In the genomic region with DNA sequence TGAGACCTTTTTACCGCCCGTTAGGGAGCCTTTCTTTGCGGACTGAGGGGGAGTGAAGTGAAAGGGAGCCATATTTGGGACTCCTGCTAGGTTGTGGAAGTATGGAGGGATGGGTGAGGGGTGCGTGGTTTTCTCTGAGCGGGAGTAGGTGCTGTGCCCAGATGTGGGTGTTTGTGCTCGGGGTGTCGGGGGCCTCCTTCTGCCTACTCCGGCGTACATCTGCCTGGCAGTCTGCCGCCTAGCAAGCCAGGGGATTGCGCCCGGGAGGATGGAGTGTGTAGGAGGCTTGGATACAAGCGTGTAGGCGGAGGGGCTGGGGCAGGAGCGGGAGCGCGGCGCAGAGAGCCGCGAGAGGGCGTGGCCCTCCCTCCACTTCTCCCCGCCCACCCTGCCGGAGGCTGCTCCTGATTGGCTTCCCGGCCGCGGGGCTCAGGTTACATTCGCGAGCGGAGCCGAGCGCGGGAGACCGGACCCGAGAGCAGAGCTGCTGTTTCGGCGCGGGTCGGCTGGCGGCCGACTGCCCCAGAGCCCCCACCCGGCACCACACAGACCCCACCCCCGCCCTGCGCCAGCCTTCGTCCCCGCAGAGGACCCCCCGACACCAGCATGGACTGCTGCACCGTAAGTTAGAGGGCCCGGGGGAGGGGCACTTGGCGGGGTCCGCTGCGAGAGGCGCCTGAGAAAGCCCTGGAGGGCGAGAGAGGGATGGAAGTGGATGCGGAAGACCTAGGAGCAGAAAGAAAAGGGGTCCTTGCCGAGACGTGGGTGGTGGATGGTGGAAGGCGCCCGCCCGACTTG, we compare ENCODE assay signal across 8 cellular contexts. TPM values are rescaled to one million over a fixed set of nuclear protein-coding genes. Genes with fewer than 3 reads are reported as not detected.
A peak's percentile ranks its signal among the peaks of the same experiment; 100 is the strongest.
DNase-seq lines count a peak whose midpoint lies in the region; ATAC-seq and TF ChIP-seq lines count a peak whose summit lies in the region.

TSS of gene NRGN (plus strand) at position 464 of the 798 bp plus-strand sequence. CDS start at position 607, 143 bp downstream.

- H3K27ac Mint-ChIP-seq in WTC11 = no peak within 1 kb of the TSS

- peak; percentile 83 for ATAC-seq in GM18873 (IDR thresholded peaks at IDR 0.05; ENCODE audit: low FRiP score, unreplicated experiment)
- ATAC-seq in HG03108 (IDR thresholded peaks at IDR 0.05; ENCODE audit: unreplicated experiment) = peak; percentile 98
- peak; percentile 95 for ATAC-seq in WTC11

- H3K27me3 Mint-ChIP-seq in WTC11 (ENCODE audit: low read depth) = peaks cover 99% of the 10 kb centered on the region

- H3K9me3 Mint-ChIP-seq in WTC11 = no peaks in the 10 kb centered on the region

- no peak for TF ChIP-seq CTCF in WTC11 (IDR thresholded peaks at IDR 0.05)
- TF ChIP-seq CTCF in cardiac fibroblast (IDR thresholded peaks at IDR 0.05; ENCODE audit: low read depth, low read length) = no peak

- in situ Hi-C loops in ACHN (cut with HindIII; ENCODE audit: low pct_ligation_motif_present, low pct_unique_long_range_greater_than_20kb, low sequenced_read_pairs) = no loop called here

- peaks cover 25% of the 10 kb centered on the region for H3K4me1 Mint-ChIP-seq in WTC11

- CTCF ChIA-PET in WTC11 (lab: Charles Lee) = interaction anchor here (0.9 to 1.9 kb wide), 15 partner anchors 11 to 136 kb away, joined by 3 to 14 read pairs (median 5); partner anchors contain the start of genes ROBO3, SIAE and SPA17

- POLR2A ChIA-PET in WTC11 (lab: Charles Lee) = interaction anchor here (0.6 to 1.1 kb wide), 3 partner anchors 60 to 226 kb away, joined by 3 read pairs; no protein-coding TSS in a partner anchor

- DNase-seq in ACHN = peak; percentile 90
- peak; percentile 98 for DNase-seq in NCI-H2196 (lab: John Stamatoyannopoulos, UW; ENCODE audit: unreplicated experiment)
- peak; percentile 97 for DNase-seq in WTC11 (ENCODE audit: low spot score)
- peak; percentile 84 to 89 for DNase-seq in cardiac fibroblast (ENCODE audit: low read depth in 2 of 2)
- DNase-seq in iris pigment epithelial cell (ENCODE audit: low read depth) = peak; percentile 89
- DNase-seq in stimulated activated CD4-positive, alpha-beta T cell treated with anti-CD3 and anti-CD28 coated beads, Interleukin-12 subunit alpha, Interleukin-12 subunit beta, amount 100 ng/mL, for 24 hours (ENCODE audit: low read depth in 2 of 2) = peak; percentile 67 to 83

- H3K4me3 Mint-ChIP-seq in WTC11 = peak within 1 kb of the TSS; percentile 77

- H3K4me3 ChIP-seq in cardiac fibroblast (replicated peaks in 1 of 2; ENCODE audit: low read depth in 2 of 2, low read length in 2 of 2) = peak within 1 kb of the TSS; percentile 58 to 62

- H3K36me3 Mint-ChIP-seq in WTC11 = no peaks in the 10 kb centered on the region

TF ChIP-seq in WTC11, 78 proteins besides CTCF, POLR2A, EP300 and RAD21:
- TF ChIP-seq SP1 (CRISPR knock-in tag; conservative IDR thresholded peaks at IDR 0.05) (peak; percentile 87), PRDM15 (CRISPR knock-in tag; IDR thresholded peaks at IDR 0.05) (no peak; the same call in 1 of the 2 replicates), TEAD4 (CRISPR knock-in tag; IDR thresholded peaks at IDR 0.05) (no peak), FOXK1 (CRISPR knock-in tag; IDR thresholded peaks at IDR 0.05) (no peak), GRHL2 (CRISPR knock-in tag; IDR thresholded peaks at IDR 0.05; ENCODE audit: insufficient replicate concordance, severe bottlenecking) (no peak), NFE2L1 (CRISPR knock-in tag; IDR thresholded peaks at IDR 0.05) (no peak), RORB (CRISPR knock-in tag; IDR thresholded peaks at IDR 0.05) (no peak), CREM (CRISPR knock-in tag; IDR thresholded peaks at IDR 0.05) (no peak), HMGA2 (CRISPR knock-in tag; IDR thresholded peaks at IDR 0.05) (no peak), ZBTB21 (CRISPR knock-in tag; IDR thresholded peaks at IDR 0.05; ENCODE audit: borderline replicate concordance) (0 out of 2 replicates have a peak, but pooled peaks have one; percentile 29), ETV6 (CRISPR knock-in tag; IDR thresholded peaks at IDR 0.05) (no peak)
- TF ChIP-seq, protein P1, sequence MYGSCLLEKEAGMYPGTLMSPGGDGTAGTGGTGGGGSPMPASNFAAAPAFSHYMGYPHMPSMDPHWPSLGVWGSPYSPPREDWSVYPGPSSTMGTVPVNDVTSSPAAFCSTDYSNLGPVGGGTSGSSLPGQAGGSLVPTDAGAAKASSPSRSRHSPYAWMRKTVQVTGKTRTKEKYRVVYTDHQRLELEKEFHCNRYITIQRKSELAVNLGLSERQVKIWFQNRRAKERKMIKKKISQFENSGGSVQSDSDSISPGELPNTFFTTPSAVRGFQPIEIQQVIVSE (CRISPR knock-in tag; IDR thresholded peaks at IDR 0.05; ENCODE audit: borderline replicate concordance) = no peak
- TF ChIP-seq, protein P2, sequence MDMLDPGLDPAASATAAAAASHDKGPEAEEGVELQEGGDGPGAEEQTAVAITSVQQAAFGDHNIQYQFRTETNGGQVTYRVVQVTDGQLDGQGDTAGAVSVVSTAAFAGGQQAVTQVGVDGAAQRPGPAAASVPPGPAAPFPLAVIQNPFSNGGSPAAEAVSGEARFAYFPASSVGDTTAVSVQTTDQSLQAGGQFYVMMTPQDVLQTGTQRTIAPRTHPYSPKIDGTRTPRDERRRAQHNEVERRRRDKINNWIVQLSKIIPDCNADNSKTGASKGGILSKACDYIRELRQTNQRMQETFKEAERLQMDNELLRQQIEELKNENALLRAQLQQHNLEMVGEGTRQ (CRISPR knock-in tag; IDR thresholded peaks at IDR 0.05) = 0 out of 2 replicates have a peak, but pooled peaks have one; percentile 19
- TF ChIP-seq, protein P3, sequence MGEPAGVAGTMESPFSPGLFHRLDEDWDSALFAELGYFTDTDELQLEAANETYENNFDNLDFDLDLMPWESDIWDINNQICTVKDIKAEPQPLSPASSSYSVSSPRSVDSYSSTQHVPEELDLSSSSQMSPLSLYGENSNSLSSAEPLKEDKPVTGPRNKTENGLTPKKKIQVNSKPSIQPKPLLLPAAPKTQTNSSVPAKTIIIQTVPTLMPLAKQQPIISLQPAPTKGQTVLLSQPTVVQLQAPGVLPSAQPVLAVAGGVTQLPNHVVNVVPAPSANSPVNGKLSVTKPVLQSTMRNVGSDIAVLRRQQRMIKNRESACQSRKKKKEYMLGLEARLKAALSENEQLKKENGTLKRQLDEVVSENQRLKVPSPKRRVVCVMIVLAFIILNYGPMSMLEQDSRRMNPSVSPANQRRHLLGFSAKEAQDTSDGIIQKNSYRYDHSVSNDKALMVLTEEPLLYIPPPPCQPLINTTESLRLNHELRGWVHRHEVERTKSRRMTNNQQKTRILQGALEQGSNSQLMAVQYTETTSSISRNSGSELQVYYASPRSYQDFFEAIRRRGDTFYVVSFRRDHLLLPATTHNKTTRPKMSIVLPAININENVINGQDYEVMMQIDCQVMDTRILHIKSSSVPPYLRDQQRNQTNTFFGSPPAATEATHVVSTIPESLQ (CRISPR knock-in tag; IDR thresholded peaks at IDR 0.05) = no peak

RNA-seq across cellular contexts. Expression of gene NRGN, which starts in this region (rescaled TPM):
- 1.9 to 2.9 TPM (median 2.5 TPM) in 3 replicates for total RNA-seq in WTC11 (2021)

Comparison
In these comparisons a context has a peak if more than half of its experiments do, and no peak if none do; other contexts are left out.
1. Peak in every context shown above with its lines: DNase-seq, ATAC-seq and H3K4me3 ChIP-seq.